8 cellular contexts compared by ENCODE assay signal in the genomic region with DNA sequence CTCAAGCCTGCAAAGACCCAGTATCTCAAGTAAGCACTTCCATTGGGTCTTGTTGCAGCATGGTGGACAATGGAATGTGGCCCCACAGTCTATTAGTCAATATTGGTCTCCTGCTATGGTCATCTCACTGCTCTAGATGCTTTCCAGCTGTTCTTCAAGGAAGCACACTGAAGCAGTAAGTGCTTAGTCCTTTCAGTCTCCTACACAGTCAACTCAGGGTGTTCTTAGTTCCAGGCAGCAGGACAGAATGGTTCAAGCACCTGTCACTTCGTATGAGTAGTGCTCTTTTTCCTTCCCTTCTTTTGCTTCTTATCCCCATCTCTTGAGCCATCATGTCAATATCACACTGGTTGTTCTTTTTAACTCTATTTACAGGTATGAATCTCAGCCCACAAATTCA.
DNase-seq lines count a peak whose midpoint lies in the region; ATAC-seq lines count a peak whose summit lies in the region.
"Not testable (repeated sequence)": the region's sequence is repeated elsewhere in the genome, so short reads cannot be mapped to it uniquely, and the experiment has no call there.

No MANE protein-coding gene starts in this region.

- H3K27ac Mint-ChIP-seq in activated T-helper 1 cell treated with anti-CD3 and anti-CD28 coated beads, Interleukin-12 subunit alpha, Interleukin-12 subunit beta, Interleukin-2, Interleukin-4 antibody, amounts not matched to agents 30 ng/mL and 10 ng/mL and 1 ng/mL, durations not matched to agents 14 hours and 24 hours and 36 hours: peak overlapping the region; percentile 87
- H3K27ac Mint-ChIP-seq in stimulated activated naive CD8-positive, alpha-beta T cell treated with anti-CD3 and anti-CD28 coated beads, Interleukin-15, amount 100 ng/mL, for 72 hours: peak overlapping the region; percentile 9 to 91

- H3K27me3 Mint-ChIP-seq in activated T-helper 1 cell treated with anti-CD3 and anti-CD28 coated beads, Interleukin-12 subunit alpha, Interleukin-12 subunit beta, Interleukin-2, Interleukin-4 antibody, amounts not matched to agents 30 ng/mL and 10 ng/mL and 1 ng/mL, durations not matched to agents 14 hours and 24 hours and 36 hours (ENCODE audit: insufficient read depth); stimulated activated naive CD8-positive, alpha-beta T cell treated with anti-CD3 and anti-CD28 coated beads, Interleukin-15, amount 100 ng/mL, for 72 hours: not testable (repeated sequence)

- peaks cover 20% of the 10 kb centered on the region for H3K36me3 Mint-ChIP-seq in activated T-helper 1 cell treated with anti-CD3 and anti-CD28 coated beads, Interleukin-12 subunit alpha, Interleukin-12 subunit beta, Interleukin-2, Interleukin-4 antibody, amounts not matched to agents 30 ng/mL and 10 ng/mL and 1 ng/mL, durations not matched to agents 14 hours and 24 hours and 36 hours (ENCODE audit: low read depth)

- not testable (repeated sequence) for DNase-seq in activated T-helper 1 cell treated with anti-CD3 and anti-CD28 coated beads, Interleukin-12 subunit alpha, Interleukin-12 subunit beta, Interleukin-2, Interleukin-4 antibody, amounts not matched to agents 30 ng/mL and 10 ng/mL and 1 ng/mL, durations not matched to agents 14 hours and 24 hours and 36 hours (ENCODE audit: low spot score); stimulated activated naive CD8-positive, alpha-beta T cell treated with anti-CD3 and anti-CD28 coated beads, Interleukin-15, amount 100 ng/mL, for 72 hours

- H3K9me3 Mint-ChIP-seq in activated T-helper 1 cell treated with anti-CD3 and anti-CD28 coated beads, Interleukin-12 subunit alpha, Interleukin-12 subunit beta, Interleukin-2, Interleukin-4 antibody, amounts not matched to agents 30 ng/mL and 10 ng/mL and 1 ng/mL, durations not matched to agents 14 hours and 24 hours and 36 hours: peaks cover 22% of the 10 kb centered on the region
- H3K9me3 Mint-ChIP-seq in stimulated activated naive CD8-positive, alpha-beta T cell treated with anti-CD3 and anti-CD28 coated beads, Interleukin-15, amount 100 ng/mL, for 72 hours: not testable (repeated sequence)

- H3K4me3 Mint-ChIP-seq in activated T-helper 1 cell treated with anti-CD3 and anti-CD28 coated beads, Interleukin-12 subunit alpha, Interleukin-12 subunit beta, Interleukin-2, Interleukin-4 antibody, amounts not matched to agents 30 ng/mL and 10 ng/mL and 1 ng/mL, durations not matched to agents 14 hours and 24 hours and 36 hours; stimulated activated naive CD8-positive, alpha-beta T cell treated with anti-CD3 and anti-CD28 coated beads, Interleukin-15, amount 100 ng/mL, for 72 hours: not testable (repeated sequence)

- H3K4me1 Mint-ChIP-seq in activated T-helper 1 cell treated with anti-CD3 and anti-CD28 coated beads, Interleukin-12 subunit alpha, Interleukin-12 subunit beta, Interleukin-2, Interleukin-4 antibody, amounts not matched to agents 30 ng/mL and 10 ng/mL and 1 ng/mL, durations not matched to agents 14 hours and 24 hours and 36 hours (ENCODE audit: low read depth): peaks cover 72% of the 10 kb centered on the region
- peaks cover 61% of the 10 kb centered on the region for H3K4me1 Mint-ChIP-seq in stimulated activated naive CD8-positive, alpha-beta T cell treated with anti-CD3 and anti-CD28 coated beads, Interleukin-15, amount 100 ng/mL, for 72 hours

- ATAC-seq in GM18858 (IDR thresholded peaks at IDR 0.05; ENCODE audit: unreplicated experiment) (peak; percentile 26), GM19324 (IDR thresholded peaks at IDR 0.05; ENCODE audit: low FRiP score, unreplicated experiment) (peak; percentile 32), GM21447 (IDR thresholded peaks at IDR 0.05; ENCODE audit: unreplicated experiment) (peak; percentile 37), HG02642 (IDR thresholded peaks at IDR 0.05; ENCODE audit: poor library complexity, unreplicated experiment) (peak; percentile 46), HG03045 (IDR thresholded peaks at IDR 0.05; ENCODE audit: unreplicated experiment) (peak; percentile 52), HG03457 (IDR thresholded peaks at IDR 0.05; ENCODE audit: unreplicated experiment) (peak; percentile 26)
- ATAC-seq in stimulated activated naive CD8-positive, alpha-beta T cell treated with anti-CD3 and anti-CD28 coated beads, Interleukin-15, amount 100 ng/mL, for 72 hours: peak; percentile 13

- intact Hi-C loops in activated T-helper 1 cell treated with anti-CD3 and anti-CD28 coated beads, Interleukin-12 subunit alpha, Interleukin-12 subunit beta, Interleukin-2, Interleukin-4 antibody, amounts not matched to agents 30 ng/mL and 10 ng/mL and 1 ng/mL, durations not matched to agents 14 hours and 24 hours and 36 hours (cut with micrococcal nuclease): not testable (repeated sequence)
